19 cellular contexts compared by ENCODE assay signal in the genomic region with DNA sequence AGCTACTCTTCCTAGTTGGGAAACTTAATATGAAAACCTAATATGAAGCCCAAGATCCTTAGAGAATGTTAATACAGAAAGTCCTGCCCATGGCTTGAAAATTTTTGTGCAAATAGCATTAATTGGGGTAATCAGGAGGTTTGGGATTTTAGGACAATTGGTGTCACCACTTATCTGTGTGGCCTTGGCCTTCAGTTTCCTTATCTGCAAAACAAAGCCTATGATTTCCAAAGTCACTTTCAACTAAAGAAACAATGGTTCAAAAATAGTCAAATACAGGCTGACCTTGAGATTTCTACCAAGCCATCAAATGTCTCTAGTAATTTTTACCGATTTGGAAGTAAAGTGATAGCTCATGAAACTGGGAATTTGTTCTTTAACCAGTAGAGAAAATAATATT. TPM values are rescaled to one million over a fixed set of nuclear protein-coding genes. Genes with fewer than 3 reads are reported as not detected.
DNase-seq lines count a peak whose midpoint lies in the region; ATAC-seq and TF ChIP-seq lines count a peak whose summit lies in the region.
"Had no signal": no experiment of that assay in that cellular context is flagged by ENCODE, and none has a peak within 500 bp of the region (broad histone marks: within the 10 kb centered on the region; RNA-seq: fewer than 3 reads in every experiment).

No MANE protein-coding gene starts in this region.

- no peak for TF ChIP-seq CTCF in Loucy (conservative IDR thresholded peaks at IDR 0.05; ENCODE audit: low read length)
- no peak for TF ChIP-seq CTCF in neutrophil (IDR thresholded peaks at IDR 0.05)

- H3K9me3 Mint-ChIP-seq in activated naive CD4-positive, alpha-beta T cell treated with anti-CD3 and anti-CD28 coated beads for 36 hours: no peaks in the 10 kb centered on the region
- H3K9me3 Mint-ChIP-seq in activated naive CD8-positive, alpha-beta T cell treated with anti-CD3 and anti-CD28 coated beads, Interleukin-2, amount 10 ng/mL, durations not matched to agents 7 days and 5 days: no peaks in the 10 kb centered on the region

- peaks cover 1% of the 10 kb centered on the region for H3K36me3 Mint-ChIP-seq in activated naive CD4-positive, alpha-beta T cell treated with anti-CD3 and anti-CD28 coated beads for 36 hours (ENCODE audit: low read depth)
- H3K36me3 Mint-ChIP-seq in activated naive CD8-positive, alpha-beta T cell treated with anti-CD3 and anti-CD28 coated beads, Interleukin-2, amount 10 ng/mL, durations not matched to agents 7 days and 5 days: no peaks in the 10 kb centered on the region

- H3K27me3 ChIP-seq in Loucy (ENCODE audit: insufficient read depth, low read length, poor library complexity, severe bottlenecking) (no peaks in the 10 kb centered on the region), neutrophil (no peaks in the 10 kb centered on the region), H7 (ENCODE audit: control insufficient read depth, insufficient read depth, low read length) (no peaks in the 10 kb centered on the region)

- CTCF ChIA-PET in activated naive CD4-positive, alpha-beta T cell treated with anti-CD3 and anti-CD28 coated beads for 36 hours (lab: Charles Lee): interaction anchor here (0.7 to 1.1 kb wide), 2 partner anchors 71 to 83 kb away, joined by 3 read pairs; no protein-coding TSS in a partner anchor

- H3K4me1 ChIP-seq in Loucy (ENCODE audit: insufficient read depth, low read length, poor library complexity, severe bottlenecking) (peaks cover 85% of the 10 kb centered on the region), neutrophil (ENCODE audit: control insufficient read depth in 1 of 2, insufficient read depth in 1 of 2, low read depth in 1 of 2, low read length in 1 of 2) (peaks cover 94 to 100% of the 10 kb centered on the region in 2 experiments)

- peaks cover 21% of the 10 kb centered on the region for H3K79me2 ChIP-seq in Loucy (ENCODE audit: insufficient read depth, low read length)

- H3K27me3 Mint-ChIP-seq in activated naive CD4-positive, alpha-beta T cell treated with anti-CD3 and anti-CD28 coated beads for 36 hours (ENCODE audit: low read depth): no peaks in the 10 kb centered on the region
- H3K27me3 Mint-ChIP-seq in activated naive CD8-positive, alpha-beta T cell treated with anti-CD3 and anti-CD28 coated beads, Interleukin-2, amount 10 ng/mL, durations not matched to agents 7 days and 5 days: no peaks in the 10 kb centered on the region

- POLR2A ChIA-PET in activated naive CD8-positive, alpha-beta T cell treated with anti-CD3 and anti-CD28 coated beads, Interleukin-2, amount 10 ng/mL, durations not matched to agents 7 days and 5 days (lab: Charles Lee): interaction anchor here (1.9 to 13.8 kb wide), 4 partner anchors 9 to 135 kb away, joined by 8 to 768 read pairs (median 24); a partner anchor contains a TSS

- H3K27ac Mint-ChIP-seq in activated naive CD4-positive, alpha-beta T cell treated with anti-CD3 and anti-CD28 coated beads for 36 hours: peak overlapping the region; percentile 97
- peak overlapping the region; percentile 98 for H3K27ac Mint-ChIP-seq in activated naive CD8-positive, alpha-beta T cell treated with anti-CD3 and anti-CD28 coated beads, Interleukin-2, amount 10 ng/mL, durations not matched to agents 7 days and 5 days

- no peak overlapping the region for H3K4me3 Mint-ChIP-seq in activated naive CD4-positive, alpha-beta T cell treated with anti-CD3 and anti-CD28 coated beads for 36 hours
- H3K4me3 Mint-ChIP-seq in activated naive CD8-positive, alpha-beta T cell treated with anti-CD3 and anti-CD28 coated beads, Interleukin-2, amount 10 ng/mL, durations not matched to agents 7 days and 5 days: peak overlapping the region; percentile 42

- no peak for ATAC-seq in activated naive CD8-positive, alpha-beta T cell treated with anti-CD3 and anti-CD28 coated beads, Interleukin-2, amount 10 ng/mL, durations not matched to agents 7 days and 5 days (ENCODE audit: low read depth)
- no peak for ATAC-seq in HG03565 (IDR thresholded peaks at IDR 0.05; ENCODE audit: unreplicated experiment)

- H3K4me3 ChIP-seq in Loucy (ENCODE audit: low read length, poor library complexity, severe bottlenecking) (peak overlapping the region; percentile 70), neutrophil (ENCODE audit: low read depth in 1 of 2, low read length in 1 of 2) (no peak overlapping the region), H7 (ENCODE audit: insufficient read depth, low read depth, low read length) (no peak overlapping the region)
- H3K4me3 ChIP-seq: PC-9, SK-N-MC had no signal

- no peak for DNase-seq in activated naive CD4-positive, alpha-beta T cell treated with anti-CD3 and anti-CD28 coated beads for 36 hours
- no peak for DNase-seq in activated naive CD4-positive, alpha-beta T cell (lab: John Stamatoyannopoulos, UW)
- no peak for DNase-seq in activated naive CD8-positive, alpha-beta T cell treated with anti-CD3 and anti-CD28 coated beads, Interleukin-2, amount 10 ng/mL, durations not matched to agents 7 days and 5 days
- no peak for DNase-seq in NCI-H345 treated with DMSO at 0.1 percent for 48 hours (lab: John Stamatoyannopoulos, UW; ENCODE audit: unreplicated experiment)
- DNase-seq in H7: no peak
- DNase-seq: Calu3; effector CD4-positive, alpha-beta T cell; GF-D8; HCEC 1CT; head of caudate nucleus; mesenchymal stem cell; NCI-H2107; NCI-H69; PC-9; retina had no signal

- peak overlapping the region; percentile 76 for H3K4me2 ChIP-seq in Loucy (ENCODE audit: low read depth, low read length, poor library complexity, severe bottlenecking)
- H3K4me2 ChIP-seq: PC-9 had no signal

- no peaks in the 10 kb centered on the region for H3K9me3 ChIP-seq in Loucy (ENCODE audit: insufficient read depth, low read depth, low read length)
- H3K9me3 ChIP-seq in neutrophil: no peaks in the 10 kb centered on the region

- intact Hi-C loops in activated naive CD4-positive, alpha-beta T cell treated with anti-CD3 and anti-CD28 coated beads for 36 hours (cut with micrococcal nuclease): no loop called here

- H3K27ac ChIP-seq in neutrophil: peak overlapping the region; percentile 100
- H3K27ac ChIP-seq: PC-9, SK-N-MC had no signal

- peaks cover 21% of the 10 kb centered on the region for H3F3A ChIP-seq in Loucy (ENCODE audit: low read depth)

- no peak overlapping the region for H2AFZ ChIP-seq in Loucy (ENCODE audit: low read length)
- H2AFZ ChIP-seq: PC-9 had no signal

- no peaks in the 10 kb centered on the region for H3K9me2 ChIP-seq in Loucy (replicated peaks; ENCODE audit: low read depth, low read length)

- H3K36me3 ChIP-seq in Loucy (ENCODE audit: insufficient read depth, low read length) (no peaks in the 10 kb centered on the region), neutrophil (no peaks in the 10 kb centered on the region), H7 (replicated peaks; ENCODE audit: control insufficient read depth, insufficient read depth, low read length) (no peaks in the 10 kb centered on the region)

- peak overlapping the region; percentile 96 for H3K9ac ChIP-seq in Loucy (ENCODE audit: low read depth, low read length, poor library complexity, severe bottlenecking)

- peaks cover 88% of the 10 kb centered on the region for H3K4me1 Mint-ChIP-seq in activated naive CD4-positive, alpha-beta T cell treated with anti-CD3 and anti-CD28 coated beads for 36 hours (ENCODE audit: low read depth)
- H3K4me1 Mint-ChIP-seq in activated naive CD8-positive, alpha-beta T cell treated with anti-CD3 and anti-CD28 coated beads, Interleukin-2, amount 10 ng/mL, durations not matched to agents 7 days and 5 days: peaks cover 66% of the 10 kb centered on the region

- no peaks in the 10 kb centered on the region for H4K20me1 ChIP-seq in Loucy (ENCODE audit: insufficient read depth, low read length, poor library complexity, severe bottlenecking)

RNA-seq across cellular contexts. Expression of a gene that starts 40.2 kb away (rescaled TPM):
- not detected for total RNA-seq in activated naive CD4-positive, alpha-beta T cell treated with anti-CD3 and anti-CD28 coated beads for 36 hours
- not detected for total RNA-seq in activated naive CD8-positive, alpha-beta T cell treated with anti-CD3 and anti-CD28 coated beads, Interleukin-2, amount 10 ng/mL, durations not matched to agents 7 days and 5 days
- total RNA-seq in H7 (2014; rRNA removed; shearing (Covaris generic)): 0.07 and 0.18 TPM in 2 replicates
- total RNA-seq: Calu3, PC-9 had no signal
